8 cellular contexts compared by ENCODE assay signal in genomic region chr4:25376754-25377571, GRCh38. TPM values are rescaled to one million over a fixed set of nuclear protein-coding genes. Genes with fewer than 3 reads are reported as not detected.
DNase-seq lines count a peak whose midpoint lies in the region; ATAC-seq and TF ChIP-seq lines count a peak whose summit lies in the region.

ANAPC4 (plus strand) TSS chr4:25377263; CDS start chr4:25377428, 165 bp downstream.

- H3K4me2 ChIP-seq in GM23248 (ENCODE audit: unreplicated experiment) = peak within 1 kb of the TSS; percentile 94
- H3K4me2 ChIP-seq in Karpas-422 (ENCODE audit: low read depth, low read length, poor library complexity, severe bottlenecking) = peak within 1 kb of the TSS; percentile 81
- peak within 1 kb of the TSS; percentile 88 for H3K4me2 ChIP-seq in fibroblast of lung (ENCODE audit: extremely low read depth, insufficient read depth, low read length)

- H3K4me3 ChIP-seq in GM23248 (peak within 1 kb of the TSS; percentile 82), Karpas-422 (ENCODE audit: low read length) (peak within 1 kb of the TSS; percentile 95), fibroblast of lung (replicated peaks in 1 of 4; ENCODE audit: control extremely low read depth in 1 of 4, insufficient read depth in 1 of 4, low read depth in 3 of 4, low read length in 4 of 4) (peak within 1 kb of the TSS; percentile 75 to 95 (median 92))
- H3K4me3 ChIP-seq in naive thymus-derived CD4-positive, alpha-beta T cell (ENCODE audit: low read length) = peak within 1 kb of the TSS; percentile 96

- TF ChIP-seq CTCF in fibroblast of lung (conservative IDR thresholded peaks at IDR 0.05 in 1 of 2, IDR thresholded peaks at IDR 0.05 in 1 of 2; ENCODE audit: low read depth in 1 of 2, low read length in 2 of 2) = no peak

- H3K27me3 ChIP-seq in GM23248 (replicated peaks; ENCODE audit: insufficient read depth) (no peaks in the 10 kb centered on the region), Karpas-422 (ENCODE audit: low read length) (no peaks in the 10 kb centered on the region), fibroblast of lung (ENCODE audit: control insufficient read depth, insufficient read depth, low read length) (no peaks in the 10 kb centered on the region)
- no peaks in the 10 kb centered on the region for H3K27me3 ChIP-seq in naive thymus-derived CD4-positive, alpha-beta T cell (ENCODE audit: control insufficient read depth in 2 of 2, insufficient read depth in 2 of 2, low read length in 2 of 2)

- no peaks in the 10 kb centered on the region for H4K20me1 ChIP-seq in GM23248 (ENCODE audit: insufficient read depth)
- H4K20me1 ChIP-seq in Karpas-422 (ENCODE audit: insufficient read depth, low read depth, low read length) = no peaks in the 10 kb centered on the region
- no peaks in the 10 kb centered on the region for H4K20me1 ChIP-seq in fibroblast of lung (ENCODE audit: control insufficient read depth, extremely low read depth, insufficient read depth, low read length)

- DNase-seq in Daoy (ENCODE audit: low read depth) = peak; percentile 98
- peak; percentile 95 for DNase-seq in GM23248
- DNase-seq in Karpas-422 = peak; percentile 99
- DNase-seq in RPMI7951 (ENCODE audit: low read depth) = peak; percentile 91
- DNase-seq in activated T-helper 1 cell treated with anti-CD3 and anti-CD28 coated beads, Interleukin-12 subunit alpha, Interleukin-12 subunit beta, Interleukin-2, Interleukin-4 antibody, amounts not matched to agents 30 ng/mL and 10 ng/mL and 1 ng/mL, durations not matched to agents 14 hours and 24 hours and 36 hours (ENCODE audit: low spot score) = peak; percentile 95
- peak; percentile 90 to 91 for DNase-seq in fibroblast of lung (ENCODE audit: low read depth in 2 of 2)
- DNase-seq in naive thymus-derived CD4-positive, alpha-beta T cell = peak; percentile 85 to 97 (median 92)

- H3K9me3 ChIP-seq in GM23248 (ENCODE audit: low read depth) (no peaks in the 10 kb centered on the region), Karpas-422 (ENCODE audit: low read length) (no peaks in the 10 kb centered on the region), fibroblast of lung (ENCODE audit: control insufficient read depth, insufficient read depth, low read depth, low read length) (no peaks in the 10 kb centered on the region)
- H3K9me3 ChIP-seq in naive thymus-derived CD4-positive, alpha-beta T cell (ENCODE audit: control insufficient read depth in 2 of 3, low read length in 3 of 3) = no peaks in the 10 kb centered on the region

- CTCF ChIA-PET in naive thymus-derived CD4-positive, alpha-beta T cell (lab: Charles Lee) = interaction anchor here (0.6 to 1.2 kb wide), 3 partner anchors 11 to 65 kb away, joined by 3 to 4 read pairs (median 3); no protein-coding TSS in a partner anchor

- peaks cover 34% of the 10 kb centered on the region for H3K79me2 ChIP-seq in GM23248 (ENCODE audit: insufficient read depth)
- H3K79me2 ChIP-seq in Karpas-422 (ENCODE audit: low read length) = peaks cover 44% of the 10 kb centered on the region
- H3K79me2 ChIP-seq in fibroblast of lung (ENCODE audit: control insufficient read depth, insufficient read depth, low read length) = peaks cover 26% of the 10 kb centered on the region

- peaks cover 14% of the 10 kb centered on the region for H3K36me3 Mint-ChIP-seq in activated T-helper 1 cell treated with anti-CD3 and anti-CD28 coated beads, Interleukin-12 subunit alpha, Interleukin-12 subunit beta, Interleukin-2, Interleukin-4 antibody, amounts not matched to agents 30 ng/mL and 10 ng/mL and 1 ng/mL, durations not matched to agents 14 hours and 24 hours and 36 hours (ENCODE audit: low read depth)
- H3K36me3 Mint-ChIP-seq in naive thymus-derived CD4-positive, alpha-beta T cell = peaks cover 2 to 10% (median 7%) of the 10 kb centered on the region in 5 donors
- H3K36me3 Mint-ChIP-seq in stimulated activated memory B cell treated with anti-CD40 and anti-IgM and Interleukin-4, amounts not matched to agents 10 μg/mL and 1 μg/mL and 100 μg/mL, for 72 hours = peaks cover 10% of the 10 kb centered on the region

- H3F3A ChIP-seq in GM23248 (ENCODE audit: insufficient read depth) = 0 out of 2 replicates have a peak, but pooled peaks cover 11% of the 10 kb centered on the region

- H3K27ac ChIP-seq in GM23248 = no peak within 1 kb of the TSS
- H3K27ac ChIP-seq in Karpas-422 (ENCODE audit: low read length) = peak within 1 kb of the TSS; percentile 10; the same call in 1 of the 2 replicates
- peak within 1 kb of the TSS; percentile 71 for H3K27ac ChIP-seq in fibroblast of lung (ENCODE audit: insufficient read depth, low read length)
- peak within 1 kb of the TSS; percentile 76 for H3K27ac ChIP-seq in naive thymus-derived CD4-positive, alpha-beta T cell (ENCODE audit: low read depth, low read length)

- H3K36me3 ChIP-seq in GM23248 (ENCODE audit: low read depth) (0 out of 2 replicates have a peak, but pooled peaks cover 3% of the 10 kb centered on the region), Karpas-422 (ENCODE audit: insufficient read depth, low read length) (peaks cover 15% of the 10 kb centered on the region; the same call in 1 of the 2 replicates), fibroblast of lung (ENCODE audit: control insufficient read depth, insufficient read depth, low read length) (peaks cover 4% of the 10 kb centered on the region)
- peaks cover 0 to 12% (median 0%) of the 10 kb centered on the region in 3 experiments for H3K36me3 ChIP-seq in naive thymus-derived CD4-positive, alpha-beta T cell (ENCODE audit: control insufficient read depth in 2 of 3, insufficient read depth in 3 of 3, low read length in 3 of 3)

- peak within 1 kb of the TSS; percentile 91 for H3K27ac Mint-ChIP-seq in activated T-helper 1 cell treated with anti-CD3 and anti-CD28 coated beads, Interleukin-12 subunit alpha, Interleukin-12 subunit beta, Interleukin-2, Interleukin-4 antibody, amounts not matched to agents 30 ng/mL and 10 ng/mL and 1 ng/mL, durations not matched to agents 14 hours and 24 hours and 36 hours
- H3K27ac Mint-ChIP-seq in naive thymus-derived CD4-positive, alpha-beta T cell = peak within 1 kb of the TSS in 7 of 9 donors; percentile 64 to 93 (median 83)
- H3K27ac Mint-ChIP-seq in stimulated activated memory B cell treated with anti-CD40 and anti-IgM and Interleukin-4, amounts not matched to agents 10 μg/mL and 1 μg/mL and 100 μg/mL, for 72 hours = no peak within 1 kb of the TSS

- H3K27me3 Mint-ChIP-seq in activated T-helper 1 cell treated with anti-CD3 and anti-CD28 coated beads, Interleukin-12 subunit alpha, Interleukin-12 subunit beta, Interleukin-2, Interleukin-4 antibody, amounts not matched to agents 30 ng/mL and 10 ng/mL and 1 ng/mL, durations not matched to agents 14 hours and 24 hours and 36 hours (ENCODE audit: insufficient read depth) = no peaks in the 10 kb centered on the region
- H3K27me3 Mint-ChIP-seq in naive thymus-derived CD4-positive, alpha-beta T cell = no peaks in the 10 kb centered on the region
- H3K27me3 Mint-ChIP-seq in stimulated activated memory B cell treated with anti-CD40 and anti-IgM and Interleukin-4, amounts not matched to agents 10 μg/mL and 1 μg/mL and 100 μg/mL, for 72 hours = no peaks in the 10 kb centered on the region

- H3K9me2 ChIP-seq in GM23248 (ENCODE audit: insufficient read depth) (no peaks in the 10 kb centered on the region), Karpas-422 (replicated peaks; ENCODE audit: insufficient read depth, low read length) (no peaks in the 10 kb centered on the region)

- H2AFZ ChIP-seq in GM23248 (peak within 1 kb of the TSS; percentile 91), Karpas-422 (ENCODE audit: low read length) (peak within 1 kb of the TSS; percentile 89), fibroblast of lung (ENCODE audit: low read length) (peak within 1 kb of the TSS; percentile 83)

- H3K9me3 Mint-ChIP-seq in activated T-helper 1 cell treated with anti-CD3 and anti-CD28 coated beads, Interleukin-12 subunit alpha, Interleukin-12 subunit beta, Interleukin-2, Interleukin-4 antibody, amounts not matched to agents 30 ng/mL and 10 ng/mL and 1 ng/mL, durations not matched to agents 14 hours and 24 hours and 36 hours = no peaks in the 10 kb centered on the region
- no peaks in the 10 kb centered on the region for H3K9me3 Mint-ChIP-seq in naive thymus-derived CD4-positive, alpha-beta T cell
- no peaks in the 10 kb centered on the region for H3K9me3 Mint-ChIP-seq in stimulated activated memory B cell treated with anti-CD40 and anti-IgM and Interleukin-4, amounts not matched to agents 10 μg/mL and 1 μg/mL and 100 μg/mL, for 72 hours

- intact Hi-C loops in activated T-helper 1 cell treated with anti-CD3 and anti-CD28 coated beads, Interleukin-12 subunit alpha, Interleukin-12 subunit beta, Interleukin-2, Interleukin-4 antibody, amounts not matched to agents 30 ng/mL and 10 ng/mL and 1 ng/mL, durations not matched to agents 14 hours and 24 hours and 36 hours (cut with micrococcal nuclease) = loop anchor here (1.0 to 5.0 kb wide), 7 partner anchors 45 to 1484 kb away; partner anchors contain the start of genes SEPSECS, SMIM20, STIM2 and ZCCHC4
- intact Hi-C loops in naive thymus-derived CD4-positive, alpha-beta T cell (cut with micrococcal nuclease) = loop anchor here (1.0 to 10.0 kb wide), 14 partner anchors 10 to 1483 kb away; partner anchors contain the start of genes PI4K2B (in 2 of the 2), SEPSECS (in 2 of the 2), SMIM20 (in 2 of the 2) and TBC1D19 (in 2 of the 2)

- peak; percentile 97 for ATAC-seq in naive thymus-derived CD4-positive, alpha-beta T cell
- ATAC-seq in stimulated activated memory B cell treated with anti-CD40 and anti-IgM and Interleukin-4, amounts not matched to agents 10 μg/mL and 1 μg/mL and 100 μg/mL, for 72 hours = peak; percentile 99

- H3K4me1 ChIP-seq in GM23248 (ENCODE audit: insufficient read depth) = peaks cover 7% of the 10 kb centered on the region; the same call in 1 of the 2 replicates
- H3K4me1 ChIP-seq in Karpas-422 (ENCODE audit: low read length) = peaks cover 24% of the 10 kb centered on the region
- peaks cover 4% of the 10 kb centered on the region for H3K4me1 ChIP-seq in fibroblast of lung (ENCODE audit: control insufficient read depth, extremely low read depth, insufficient read depth, low read length)
- peaks cover 11 to 17% of the 10 kb centered on the region in 2 donors for H3K4me1 ChIP-seq in naive thymus-derived CD4-positive, alpha-beta T cell (ENCODE audit: control insufficient read depth in 2 of 2, insufficient read depth in 2 of 2, low read length in 2 of 2)

- no peaks in the 10 kb centered on the region for H3K4me1 Mint-ChIP-seq in activated T-helper 1 cell treated with anti-CD3 and anti-CD28 coated beads, Interleukin-12 subunit alpha, Interleukin-12 subunit beta, Interleukin-2, Interleukin-4 antibody, amounts not matched to agents 30 ng/mL and 10 ng/mL and 1 ng/mL, durations not matched to agents 14 hours and 24 hours and 36 hours (ENCODE audit: low read depth)
- peaks cover 0 to 18% (median 13%) of the 10 kb centered on the region in 7 donors for H3K4me1 Mint-ChIP-seq in naive thymus-derived CD4-positive, alpha-beta T cell
- peaks cover 6% of the 10 kb centered on the region for H3K4me1 Mint-ChIP-seq in stimulated activated memory B cell treated with anti-CD40 and anti-IgM and Interleukin-4, amounts not matched to agents 10 μg/mL and 1 μg/mL and 100 μg/mL, for 72 hours

- H3K4me3 Mint-ChIP-seq in activated T-helper 1 cell treated with anti-CD3 and anti-CD28 coated beads, Interleukin-12 subunit alpha, Interleukin-12 subunit beta, Interleukin-2, Interleukin-4 antibody, amounts not matched to agents 30 ng/mL and 10 ng/mL and 1 ng/mL, durations not matched to agents 14 hours and 24 hours and 36 hours = no peak within 1 kb of the TSS
- peak within 1 kb of the TSS in 2 of 10 donors; percentile 78 to 83 for H3K4me3 Mint-ChIP-seq in naive thymus-derived CD4-positive, alpha-beta T cell
- H3K4me3 Mint-ChIP-seq in stimulated activated memory B cell treated with anti-CD40 and anti-IgM and Interleukin-4, amounts not matched to agents 10 μg/mL and 1 μg/mL and 100 μg/mL, for 72 hours = no peak within 1 kb of the TSS

- H3K9ac ChIP-seq in GM23248 (peak within 1 kb of the TSS; percentile 85), Karpas-422 (ENCODE audit: low read length) (peak within 1 kb of the TSS; percentile 89), fibroblast of lung (ENCODE audit: insufficient read depth, low read length) (peak within 1 kb of the TSS; percentile 88)

- POLR2A ChIA-PET in naive thymus-derived CD4-positive, alpha-beta T cell (lab: Charles Lee) = interaction anchor here (0.7 to 2.4 kb wide), 5 partner anchors 19 to 792 kb away, joined by 3 to 14 read pairs (median 5); partner anchors contain the start of genes DHX15, SEPSECS and ZCCHC4

- in situ Hi-C loops in GM23248 (cut with MboI) = no loop called here

- 2 to 4% methylated on average over 37 to 72 of the region's 74 CpGs for WGBS in GM23248 (ENCODE audit: low coverage in 1 of 2, low lambda C conversion rate in 2 of 2, missing lambda C conversion rate in 2 of 2), 2 experiments

RNA-seq across cellular contexts. Expression of gene ANAPC4, which starts in this region (rescaled TPM):
- 23.3 and 37.7 TPM in 2 replicates for total RNA-seq in Daoy (2014; rRNA removed; shearing (Covaris generic))
- 19.7 and 20.0 TPM in 2 replicates for total RNA-seq in GM23248 (2014; rRNA removed; shearing (Covaris generic))
- polyA plus RNA-seq in GM23248 (2016; fragmentation: Nextera tagmentation; extraction: Ambion mirVana) (21.3 and 22.0 TPM in 2 replicates), fibroblast of lung (15.0 and 15.9 TPM in 2 replicates)
- total RNA-seq in Karpas-422 (2014; rRNA removed; shearing (Covaris generic); ENCODE audit: low replicate concordance) = 57.6 and 75.7 TPM in 2 replicates
- total RNA-seq in RPMI7951 (2014; rRNA removed; shearing (Covaris generic)) = 19.4 and 23.7 TPM in 2 replicates
- total RNA-seq in activated T-helper 1 cell treated with anti-CD3 and anti-CD28 coated beads, Interleukin-12 subunit alpha, Interleukin-12 subunit beta, Interleukin-2, Interleukin-4 antibody, amounts not matched to agents 30 ng/mL and 10 ng/mL and 1 ng/mL, durations not matched to agents 14 hours and 24 hours and 36 hours = 36.0 and 39.9 TPM in 2 replicates
- 23.4 and 27.1 TPM in 2 replicates for total RNA-seq in fibroblast of lung
- polyA plus RNA-seq in fibroblast of lung (2012) = 13.7 and 15.4 TPM in 2 replicates
- 1.7 and 2.2 TPM in 2 replicates for polyA minus RNA-seq in fibroblast of lung (ENCODE audit: low replicate concordance)
- 10 to 100 TPM; 40.6 to 55.3 (median 50.4) TPM for total RNA-seq in naive thymus-derived CD4-positive, alpha-beta T cell
- 10 to 100 TPM; 19.0 to 21.2 TPM for polyA plus RNA-seq in naive thymus-derived CD4-positive, alpha-beta T cell
